ENCODE assay signal across 2 cellular contexts in the genomic region with DNA sequence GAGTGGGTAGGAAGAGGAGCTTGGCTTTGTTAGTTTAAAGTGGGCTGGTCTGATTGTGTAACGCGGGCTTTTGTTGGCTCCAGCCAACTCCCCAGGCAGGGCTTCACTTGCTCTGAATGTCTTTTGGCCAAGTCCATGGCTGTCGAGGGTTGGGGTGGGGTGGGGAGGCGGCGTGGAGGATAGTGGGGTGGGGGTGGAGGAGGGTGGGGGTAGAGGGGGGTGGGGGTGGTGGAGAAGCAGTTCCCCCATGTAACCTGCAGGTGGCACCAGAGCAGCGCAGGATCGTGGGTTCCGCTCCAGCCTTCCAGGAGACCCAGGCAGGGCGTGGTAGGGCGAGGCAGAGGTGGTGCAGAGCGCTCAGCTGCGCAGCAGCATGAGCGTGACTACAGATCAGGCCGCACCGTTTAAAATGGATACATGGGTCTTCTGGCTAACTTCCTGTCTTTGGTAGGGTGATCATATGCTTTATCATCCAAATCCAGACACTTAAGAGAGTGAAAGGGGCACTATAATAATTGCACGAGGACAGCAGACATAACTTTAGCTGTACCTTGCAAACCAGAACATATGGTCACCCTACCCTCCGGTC.
TF ChIP-seq lines count a peak whose summit lies in the region.

No MANE protein-coding gene starts in this region.

TF ChIP-seq in A549, 52 proteins besides CTCF, POLR2A, EP300 and RAD21 (continued from another document):
- TF ChIP-seq, protein P1, sequence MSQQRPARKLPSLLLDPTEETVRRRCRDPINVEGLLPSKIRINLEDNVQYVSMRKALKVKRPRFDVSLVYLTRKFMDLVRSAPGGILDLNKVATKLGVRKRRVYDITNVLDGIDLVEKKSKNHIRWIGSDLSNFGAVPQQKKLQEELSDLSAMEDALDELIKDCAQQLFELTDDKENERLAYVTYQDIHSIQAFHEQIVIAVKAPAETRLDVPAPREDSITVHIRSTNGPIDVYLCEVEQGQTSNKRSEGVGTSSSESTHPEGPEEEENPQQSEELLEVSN (IDR thresholded peaks at IDR 0.05; ENCODE audit: borderline replicate concordance, low read depth) = no peak
- no peak for TF ChIP-seq KDM1A (IDR thresholded peaks at IDR 0.05; ENCODE audit: low read depth)

TF ChIP-seq in liver, 16 proteins besides CTCF, POLR2A, EP300 and RAD21 (continued from another document):
- TF ChIP-seq, protein P2, sequence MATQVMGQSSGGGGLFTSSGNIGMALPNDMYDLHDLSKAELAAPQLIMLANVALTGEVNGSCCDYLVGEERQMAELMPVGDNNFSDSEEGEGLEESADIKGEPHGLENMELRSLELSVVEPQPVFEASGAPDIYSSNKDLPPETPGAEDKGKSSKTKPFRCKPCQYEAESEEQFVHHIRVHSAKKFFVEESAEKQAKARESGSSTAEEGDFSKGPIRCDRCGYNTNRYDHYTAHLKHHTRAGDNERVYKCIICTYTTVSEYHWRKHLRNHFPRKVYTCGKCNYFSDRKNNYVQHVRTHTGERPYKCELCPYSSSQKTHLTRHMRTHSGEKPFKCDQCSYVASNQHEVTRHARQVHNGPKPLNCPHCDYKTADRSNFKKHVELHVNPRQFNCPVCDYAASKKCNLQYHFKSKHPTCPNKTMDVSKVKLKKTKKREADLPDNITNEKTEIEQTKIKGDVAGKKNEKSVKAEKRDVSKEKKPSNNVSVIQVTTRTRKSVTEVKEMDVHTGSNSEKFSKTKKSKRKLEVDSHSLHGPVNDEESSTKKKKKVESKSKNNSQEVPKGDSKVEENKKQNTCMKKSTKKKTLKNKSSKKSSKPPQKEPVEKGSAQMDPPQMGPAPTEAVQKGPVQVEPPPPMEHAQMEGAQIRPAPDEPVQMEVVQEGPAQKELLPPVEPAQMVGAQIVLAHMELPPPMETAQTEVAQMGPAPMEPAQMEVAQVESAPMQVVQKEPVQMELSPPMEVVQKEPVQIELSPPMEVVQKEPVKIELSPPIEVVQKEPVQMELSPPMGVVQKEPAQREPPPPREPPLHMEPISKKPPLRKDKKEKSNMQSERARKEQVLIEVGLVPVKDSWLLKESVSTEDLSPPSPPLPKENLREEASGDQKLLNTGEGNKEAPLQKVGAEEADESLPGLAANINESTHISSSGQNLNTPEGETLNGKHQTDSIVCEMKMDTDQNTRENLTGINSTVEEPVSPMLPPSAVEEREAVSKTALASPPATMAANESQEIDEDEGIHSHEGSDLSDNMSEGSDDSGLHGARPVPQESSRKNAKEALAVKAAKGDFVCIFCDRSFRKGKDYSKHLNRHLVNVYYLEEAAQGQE (IDR thresholded peaks at IDR 0.05) = no peak
- TF ChIP-seq RXRA (IDR thresholded peaks at IDR 0.05) = no peak
- TF ChIP-seq FOXA2 (IDR thresholded peaks at IDR 0.05) = no peak
- TF ChIP-seq, protein P3, sequence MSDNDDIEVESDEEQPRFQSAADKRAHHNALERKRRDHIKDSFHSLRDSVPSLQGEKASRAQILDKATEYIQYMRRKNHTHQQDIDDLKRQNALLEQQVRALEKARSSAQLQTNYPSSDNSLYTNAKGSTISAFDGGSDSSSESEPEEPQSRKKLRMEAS (IDR thresholded peaks at IDR 0.05) = no peak
- no peak for TF ChIP-seq GABPA (IDR thresholded peaks at IDR 0.05 in 1 of 2, conservative IDR thresholded peaks at IDR 0.05 in 1 of 2)
- TF ChIP-seq TAF1 (conservative IDR thresholded peaks at IDR 0.05) = no peak
- TF ChIP-seq, protein P4, sequence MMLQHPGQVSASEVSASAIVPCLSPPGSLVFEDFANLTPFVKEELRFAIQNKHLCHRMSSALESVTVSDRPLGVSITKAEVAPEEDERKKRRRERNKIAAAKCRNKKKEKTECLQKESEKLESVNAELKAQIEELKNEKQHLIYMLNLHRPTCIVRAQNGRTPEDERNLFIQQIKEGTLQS (IDR thresholded peaks at IDR 0.05) = no peak
- TF ChIP-seq HNF4G (IDR thresholded peaks at IDR 0.05) = no peak
- TF ChIP-seq JUND (IDR thresholded peaks at IDR 0.05) = no peak
- TF ChIP-seq EGR1 (IDR thresholded peaks at IDR 0.05; ENCODE audit: low read depth in 2 of 2) = no peak
